Comparison of ENCODE assay signal across 26 cellular contexts in the genomic region with DNA sequence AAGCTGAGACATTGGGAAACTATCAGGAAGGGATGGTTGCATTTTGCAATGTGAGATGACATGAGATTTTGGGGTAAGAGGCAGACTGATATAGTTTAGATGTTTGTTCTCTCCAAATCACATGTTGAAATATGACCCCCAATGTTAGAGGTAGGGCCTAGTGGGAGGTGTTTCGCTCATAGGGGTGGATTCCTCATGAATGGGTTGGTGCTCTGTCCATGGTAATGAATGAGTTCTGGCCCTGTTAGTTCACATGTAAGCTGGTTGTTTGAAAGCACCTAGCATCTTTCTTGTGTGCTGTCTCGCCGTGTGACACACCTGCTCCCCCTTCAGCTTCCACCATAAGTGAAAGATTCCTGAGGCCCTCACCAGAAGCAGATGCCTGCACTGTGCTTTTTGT. TPM values are rescaled to one million over a fixed set of nuclear protein-coding genes. Genes with fewer than 3 reads are reported as not detected.
"Had no signal": no experiment of that assay in that cellular context is flagged by ENCODE, and none has a peak within 500 bp of the region (broad histone marks: within the 10 kb centered on the region; RNA-seq: fewer than 3 reads in every experiment).

No MANE protein-coding gene starts in this region.

- ATAC-seq: gastrocnemius medialis; natural killer cell; stimulated activated memory B cell treated with anti-CD40 and anti-IgM and Interleukin-4, amounts not matched to agents 10 μg/mL and 1 μg/mL and 100 μg/mL, for 72 hours; stimulated activated naive CD8-positive, alpha-beta T cell treated with anti-CD3 and anti-CD28 coated beads, Interleukin-15, Interleukin-2, amounts not matched to agents 100 U/mL and 50 U/mL, for 24 hours had no signal

- H3K4me1 ChIP-seq: gastrocnemius medialis, tibial artery had no signal

- H3K4me3 ChIP-seq: dorsolateral prefrontal cortex, gastrocnemius medialis, lung, pancreas, prostate gland, right atrium auricular region, skin epidermis, spleen, testis, tibial artery, upper lobe of left lung had no signal

- FAIRE-seq: keratinocyte, pancreas, urothelium cell line had no signal

- DNase-seq: cortex of kidney; effector CD4-positive, alpha-beta T cell; gastrocnemius medialis; left ventricle myocardium superior; natural killer cell; spleen; stimulated activated CD4-positive, alpha-beta T cell treated with anti-CD3 and anti-CD28 coated beads, Interleukin-4, amount 100 ng/mL, for 4 hours; stimulated activated naive CD8-positive, alpha-beta T cell treated with anti-CD3 and anti-CD28 coated beads, Interleukin-15, Interleukin-2, amounts not matched to agents 100 U/mL and 50 U/mL, for 24 hours; testis; tibial artery; upper lobe of left lung had no signal

- H3K9me3 ChIP-seq: gastrocnemius medialis, pancreas, prostate gland, right atrium auricular region, testis, tibial artery, upper lobe of left lung had no signal

- H3K27me3 ChIP-seq: dorsolateral prefrontal cortex, gastrocnemius medialis, pancreas, right atrium auricular region, testis, tibial artery, upper lobe of left lung had no signal

- H3K27ac ChIP-seq: dorsolateral prefrontal cortex, epithelial cell of prostate, gastrocnemius medialis, right atrium auricular region, skin epidermis, testis, tibial artery, upper lobe of left lung had no signal

- H3K36me3 ChIP-seq: gastrocnemius medialis, pancreas, prostate gland, right atrium auricular region, spleen, tibial artery, upper lobe of left lung had no signal

RNA-seq across cellular contexts. Expression of gene NAT8, which starts 57.2 kb away (rescaled TPM):
- total RNA-seq: esophagus mucosa, glomerular endothelial cell, left ventricle myocardium superior, lung, mononuclear cell, natural killer cell, omental fat pad, pancreas, prostate gland, right atrium auricular region, testis, upper lobe of left lung had no signal
- polyA plus RNA-seq: keratinocyte, lung, neural cell had no signal
